16 cellular contexts compared by ENCODE assay signal in genomic region chr1:117000142-117000541, GRCh38. TPM values are rescaled to one million over a fixed set of nuclear protein-coding genes. Genes with fewer than 3 reads are reported as not detected.
DNase-seq lines count a peak whose midpoint lies in the region; ATAC-seq and TF ChIP-seq lines count a peak whose summit lies in the region.
"Had no signal": no experiment of that assay in that cellular context is flagged by ENCODE, and none has a peak within 500 bp of the region (broad histone marks: within the 10 kb centered on the region; RNA-seq: fewer than 3 reads in every experiment).

No MANE protein-coding gene starts in this region.

- peaks cover 11 to 46% (median 36%) of the 10 kb centered on the region in 3 donors for H3K4me1 Mint-ChIP-seq in CD8-positive, alpha-beta memory T cell
- H3K4me1 Mint-ChIP-seq in T-cell (peaks cover 47 to 55% (median 47%) of the 10 kb centered on the region in 3 donors), memory B cell (peaks cover 18% of the 10 kb centered on the region)

- H3K79me2 ChIP-seq in MM.1S (ENCODE audit: low read length) = no peaks in the 10 kb centered on the region

- peak overlapping the region in 7 of 8 donors; percentile 53 to 93 (median 85) for H3K27ac Mint-ChIP-seq in CD8-positive, alpha-beta memory T cell
- H3K27ac Mint-ChIP-seq in T-cell (peak overlapping the region; percentile 90 to 93), memory B cell (peak overlapping the region; percentile 64)

- intact Hi-C loops in ascending aorta (cut with DNase I) = no loop called here

- no peak overlapping the region for H3K27ac ChIP-seq in CD8-positive, alpha-beta memory T cell (ENCODE audit: low read depth, low read length)
- no peak overlapping the region for H3K27ac ChIP-seq in MM.1S (ENCODE audit: low read length)
- no peak overlapping the region for H3K27ac ChIP-seq in ascending aorta
- H3K27ac ChIP-seq: 22Rv1 had no signal

- no peaks in the 10 kb centered on the region for H4K20me1 ChIP-seq in MM.1S (ENCODE audit: insufficient read depth, low read length)

- H3K9me3 ChIP-seq in CD8-positive, alpha-beta memory T cell (ENCODE audit: low read length) = no peaks in the 10 kb centered on the region
- H3K9me3 ChIP-seq in MM.1S (replicated peaks; ENCODE audit: insufficient read depth, low read length) (no peaks in the 10 kb centered on the region), ascending aorta (no peaks in the 10 kb centered on the region)
- H3K9me3 ChIP-seq: BE2C had no signal

- H3F3A ChIP-seq in MM.1S (ENCODE audit: insufficient read depth, low read length) = no peaks in the 10 kb centered on the region

- POLR2A ChIA-PET in CD8-positive, alpha-beta memory T cell (lab: Charles Lee) = no interaction called here
- POLR2A ChIA-PET in T-cell (lab: Charles Lee) = no interaction called here

- peak overlapping the region in 2 of 7 donors; percentile 17 to 28 for H3K4me3 Mint-ChIP-seq in CD8-positive, alpha-beta memory T cell
- no peak overlapping the region for H3K4me3 Mint-ChIP-seq in T-cell
- no peak overlapping the region for H3K4me3 Mint-ChIP-seq in memory B cell

- no peaks in the 10 kb centered on the region for H3K27me3 Mint-ChIP-seq in CD8-positive, alpha-beta memory T cell
- H3K27me3 Mint-ChIP-seq in T-cell (no peaks in the 10 kb centered on the region), memory B cell (no peaks in the 10 kb centered on the region)

- TF ChIP-seq CTCF in MM.1S (IDR thresholded peaks at IDR 0.05; ENCODE audit: low read length) = no peak
- no peak for TF ChIP-seq CTCF in ascending aorta (IDR thresholded peaks at IDR 0.05)

- H3K27me3 ChIP-seq in CD8-positive, alpha-beta memory T cell (ENCODE audit: insufficient read depth, low read length, poor library complexity, severe bottlenecking) = no peaks in the 10 kb centered on the region
- H3K27me3 ChIP-seq in MM.1S (replicated peaks; ENCODE audit: insufficient read depth, low read length) = no peaks in the 10 kb centered on the region
- H3K27me3 ChIP-seq in ascending aorta = no peaks in the 10 kb centered on the region
- H3K27me3 ChIP-seq: BE2C had no signal

- H3K36me3 ChIP-seq in CD8-positive, alpha-beta memory T cell (ENCODE audit: insufficient read depth, low read length) = no peaks in the 10 kb centered on the region
- H3K36me3 ChIP-seq in MM.1S (replicated peaks; ENCODE audit: insufficient read depth, low read length) (no peaks in the 10 kb centered on the region), ascending aorta (no peaks in the 10 kb centered on the region)
- H3K36me3 ChIP-seq: BE2C had no signal

- no peak overlapping the region for H3K4me3 ChIP-seq in CD8-positive, alpha-beta memory T cell (ENCODE audit: low read length)
- H3K4me3 ChIP-seq in MM.1S (ENCODE audit: low read length) (no peak overlapping the region), ascending aorta (no peak overlapping the region)

- peaks cover 0 to 1% (median 0%) of the 10 kb centered on the region in 3 donors for H3K36me3 Mint-ChIP-seq in CD8-positive, alpha-beta memory T cell
- H3K36me3 Mint-ChIP-seq in T-cell = no peaks in the 10 kb centered on the region
- peaks cover 2% of the 10 kb centered on the region for H3K36me3 Mint-ChIP-seq in memory B cell

- no peak for ATAC-seq in T-cell (replicated peaks in 1 of 4)
- ATAC-seq in memory B cell (ENCODE audit: low read depth) = no peak

- CTCF ChIA-PET in CD8-positive, alpha-beta memory T cell (lab: Charles Lee) = no interaction called here
- CTCF ChIA-PET in T-cell (lab: Charles Lee) = no interaction called here

- peak; percentile 1 for DNase-seq in DMS53 (lab: John Stamatoyannopoulos, UW)
- no peak for DNase-seq in DMS53 treated with DMSO at 0.1 percent for 48 hours (lab: John Stamatoyannopoulos, UW; ENCODE audit: unreplicated experiment)
- DNase-seq in CD8-positive, alpha-beta memory T cell = no peak
- DNase-seq in T-cell = no peak
- DNase-seq in memory B cell (ENCODE audit: low spot score in 2 of 2) = no peak
- no peak for DNase-seq in MM.1S
- no peak for DNase-seq in ascending aorta (ENCODE audit: low spot score in 2 of 2)
- DNase-seq in COLO829 (ENCODE audit: low spot score) = no peak
- DNase-seq: BE2C, COR-L47, KBM-7, NCI-H146, NCI-H2081 treated with DMSO at 0.1 percent for 48 hours, NCI-H524 had no signal

- no peak overlapping the region for H3K9ac ChIP-seq in MM.1S (ENCODE audit: low read length)

- H3K4me1 ChIP-seq in CD8-positive, alpha-beta memory T cell (ENCODE audit: insufficient read depth, low read length) = peaks cover 40% of the 10 kb centered on the region
- H3K4me1 ChIP-seq in MM.1S (ENCODE audit: low read length) (no peaks in the 10 kb centered on the region), ascending aorta (no peaks in the 10 kb centered on the region)
- H3K4me1 ChIP-seq: BE2C had no signal

- H3K9me3 Mint-ChIP-seq in CD8-positive, alpha-beta memory T cell = no peaks in the 10 kb centered on the region
- H3K9me3 Mint-ChIP-seq in T-cell = peaks cover 0 to 5% (median 0%) of the 10 kb centered on the region in 3 donors
- peaks cover 1% of the 10 kb centered on the region for H3K9me3 Mint-ChIP-seq in memory B cell

- H3K4me2 ChIP-seq in MM.1S (ENCODE audit: low read depth, low read length) = no peak overlapping the region

- no peaks in the 10 kb centered on the region for H3K9me2 ChIP-seq in MM.1S (replicated peaks; ENCODE audit: insufficient read depth, low read length)

- no peak overlapping the region for H2AFZ ChIP-seq in MM.1S (ENCODE audit: low read length)

RNA-seq across cellular contexts. Expression of gene CD101, which starts 1.4 kb away (rescaled TPM):
- under 1 TPM; 0.39 to 0.66 TPM for total RNA-seq in CD8-positive, alpha-beta memory T cell
- polyA plus RNA-seq in CD8-positive, alpha-beta memory T cell = 72.0 TPM
- 10 to 100 TPM in 2 of 5 donors, 1 to 10 TPM in 3; 4.8 to 13.4 (median 5.3) TPM for total RNA-seq in T-cell
- not detected for total RNA-seq in ascending aorta
- total RNA-seq: SK-MEL-5 had no signal

RNA-seq across cellular contexts. Expression of gene TTF2, which starts 60.0 kb away (rescaled TPM):
- total RNA-seq in CD8-positive, alpha-beta memory T cell = 10 to 100 TPM; 89.0 TPM
- polyA plus RNA-seq in CD8-positive, alpha-beta memory T cell = 11.7 TPM
- total RNA-seq in T-cell = 10 to 100 TPM; 26.7 to 37.1 (median 33.8) TPM
- 4.4 TPM for total RNA-seq in ascending aorta
